Comparison of ENCODE assay signal across 9 cellular contexts in genomic region chr1:32464716-32465540, GRCh38. TPM values are rescaled to one million over a fixed set of nuclear protein-coding genes. Genes with fewer than 3 reads are reported as not detected.
A peak's percentile ranks its signal among the peaks of the same experiment; 100 is the strongest.
DNase-seq lines count a peak whose midpoint lies in the region; ATAC-seq, FAIRE-seq and TF ChIP-seq lines count a peak whose summit lies in the region.
"Had no signal": no experiment of that assay in that cellular context is flagged by ENCODE, and none has a peak within 500 bp of the region (broad histone marks: within the 10 kb centered on the region; RNA-seq: fewer than 3 reads in every experiment).

Gene ZBTB8B (plus strand): TSS chr1:32465072. CDS start chr1:32470625, 5,553 bp downstream.

- H3K27ac ChIP-seq in A549 (0 out of 6 replicates have a peak within 1 kb of the TSS, but pooled peaks of 1 of the 2 experiments have one; percentile 38), RWPE1 (no peak within 1 kb of the TSS), K562 (ENCODE audit: extremely low read depth, low read depth, low read length) (no peak within 1 kb of the TSS)

- CTCF ChIA-PET in A549 (lab: Yijun Ruan, JAX), result interaction anchor here (0.6 to 2.6 kb wide), 2 partner anchors 17 to 63 kb away, joined by 4 to 9 read pairs; no protein-coding TSS in a partner anchor
- CTCF ChIA-PET in RWPE1 (lab: Yijun Ruan, JAX), result interaction anchor here (0.6 to 1.2 kb wide), 3 partner anchors 155 to 247 kb away, joined by 3 to 6 read pairs (median 3); no protein-coding TSS in a partner anchor
- CTCF ChIA-PET in K562 (lab: Yijun Ruan, JAX; ENCODE audit: low intra/inter-chr PET ratio), result no interaction called here

- peaks cover 7% of the 10 kb centered on the region for H3K27me3 Mint-ChIP-seq in progenitor cell of endocrine pancreas

- TF ChIP-seq EP300 in A549 (IDR thresholded peaks at IDR 0.05) (no peak), K562 (IDR thresholded peaks at IDR 0.05; ENCODE audit: low read length) (no peak)

- TF ChIP-seq POLR2A in A549 (IDR thresholded peaks at IDR 0.05; ENCODE audit: low read length) (no peak), K562 (conservative IDR thresholded peaks at IDR 0.05) (no peak)

- H2AFZ ChIP-seq in K562 (ENCODE audit: low read depth, low read length), result no peak within 1 kb of the TSS

- peaks cover 12% of the 10 kb centered on the region for H3K4me1 Mint-ChIP-seq in progenitor cell of endocrine pancreas (ENCODE audit: low read depth)

- ATAC-seq in A549 (peak; percentile 88 to 94), K562 (peak; percentile 92), HG03342 (IDR thresholded peaks at IDR 0.05; ENCODE audit: unreplicated experiment) (no peak), HG02642 (IDR thresholded peaks at IDR 0.05; ENCODE audit: poor library complexity, unreplicated experiment) (no peak)

- H3K4me3 ChIP-seq in A549 (peak within 1 kb of the TSS; percentile 50), K562 (no peak within 1 kb of the TSS)

- WGBS in A549 (ENCODE audit: missing lambda C conversion rate), result 19% methylated on average over 13 of the region's 64 CpGs
- 24% methylated on average over 64 of the region's 64 CpGs for WGBS in K562 (ENCODE audit: insufficient coverage, low coverage, missing lambda C conversion rate)

- H3K9me1 ChIP-seq in K562 (ENCODE audit: control insufficient read depth, insufficient read depth, low read length), result no peaks in the 10 kb centered on the region

- no TSS peak for BruUV-seq in K562 (replicated peaks; lab: Mats Ljungman, UMichigan)

- H3K79me2 ChIP-seq in K562 (ENCODE audit: control insufficient read depth, insufficient read depth, low read length), result no peaks in the 10 kb centered on the region

- H3K9ac ChIP-seq in K562 (ENCODE audit: insufficient read depth in 1 of 2, low read depth in 2 of 2, low read length in 2 of 2), result no peak within 1 kb of the TSS

- H4K20me1 ChIP-seq in K562 (replicated peaks; ENCODE audit: control insufficient read depth, insufficient read depth, low read length), result no peaks in the 10 kb centered on the region

- H3K4me1 ChIP-seq in A549 (0 out of 3 replicates have a peak, but pooled peaks cover 6% of the 10 kb centered on the region), K562 (replicated peaks in 1 of 2; ENCODE audit: control insufficient read depth in 2 of 2, insufficient read depth in 2 of 2, low read length in 2 of 2) (peaks cover 0 to 10% of the 10 kb centered on the region in 2 experiments; a peak in 3 of 5 replicates)

- POLR2A ChIA-PET in A549 (lab: Yijun Ruan, JAX) (no interaction called here), RWPE1 (lab: Yijun Ruan, JAX; ENCODE audit: low non-redundant PET) (no interaction called here), K562 (lab: Yijun Ruan, JAX) (interaction anchor here (0.6 kb wide), 2 partner anchors 22 to 420 kb away, joined by 3 read pairs; no protein-coding TSS in a partner anchor)

- FAIRE-seq in A549 (lab: Jason Lieb, UNC), result no peak
- no peak for FAIRE-seq in K562 (lab: Jason Lieb, UNC)

- TF ChIP-seq RAD21 in A549 (conservative IDR thresholded peaks at IDR 0.05 in 1 of 2, IDR thresholded peaks at IDR 0.05 in 1 of 2), result no peak
- TF ChIP-seq RAD21 in K562 (CRISPR knock-in tag; conservative IDR thresholded peaks at IDR 0.05 in 1 of 2, IDR thresholded peaks at IDR 0.05 in 1 of 2), result no peak

- DNase-seq in A549 (ENCODE audit: low read depth in 1 of 2, low spot score in 1 of 2), result peak; percentile 51 to 59
- DNase-seq in HK-2 (ENCODE audit: unreplicated experiment), result peak; percentile 47
- DNase-seq in RWPE1 (ENCODE audit: low spot score), result peak; percentile 95
- peak in 3 of 4 experiments; percentile 74 to 88 (median 80) for DNase-seq in K562 (ENCODE audit: extremely low read depth in 1 of 4, low spot score in 3 of 4)
- peak; percentile 79 to 91 for DNase-seq in hippocampal formation (lab: John Stamatoyannopoulos, UW)
- DNase-seq in progenitor cell of endocrine pancreas (ENCODE audit: low spot score, unreplicated experiment), result peak; percentile 95
- DNase-seq: DND-41 had no signal

- H3K27ac Mint-ChIP-seq in progenitor cell of endocrine pancreas, result peak within 1 kb of the TSS; percentile 87

- H3K36me3 Mint-ChIP-seq in progenitor cell of endocrine pancreas (ENCODE audit: insufficient read depth), result no peaks in the 10 kb centered on the region

- TF ChIP-seq CTCF in A549 (IDR thresholded peaks at IDR 0.05), result no peak
- no peak for TF ChIP-seq CTCF in RWPE1 (conservative IDR thresholded peaks at IDR 0.05; ENCODE audit: low read depth)
- TF ChIP-seq CTCF in K562 (IDR thresholded peaks at IDR 0.05 in 2 of 3, conservative IDR thresholded peaks at IDR 0.05 in 1 of 3; ENCODE audit: insufficient read depth in 2 of 3, low read depth in 1 of 3, low read length in 3 of 3), result no peak
- no peak for TF ChIP-seq CTCF in progenitor cell of endocrine pancreas (IDR thresholded peaks at IDR 0.05; ENCODE audit: unreplicated experiment)

- no peaks in the 10 kb centered on the region for H3K9me3 Mint-ChIP-seq in progenitor cell of endocrine pancreas (ENCODE audit: low read depth)

- no peaks in the 10 kb centered on the region for H3K36me3 ChIP-seq in K562 (ENCODE audit: control insufficient read depth, insufficient read depth, low read length)

- in situ Hi-C loops in K562 (cut with MboI), result no loop called here

- H3K9me3 ChIP-seq in A549 (no peaks in the 10 kb centered on the region), K562 (replicated peaks; ENCODE audit: control insufficient read depth, insufficient read depth, low read depth, low read length) (no peaks in the 10 kb centered on the region)

- peaks cover 38 to 52% of the 10 kb centered on the region in 2 experiments for H3K27me3 ChIP-seq in K562 (ENCODE audit: control insufficient read depth in 2 of 2, insufficient read depth in 2 of 2, low read length in 2 of 2)

- peak within 1 kb of the TSS; percentile 96 for H3K4me3 Mint-ChIP-seq in progenitor cell of endocrine pancreas (ENCODE audit: low read depth)

- intact Hi-C loops in K562 (cut with micrococcal nuclease), result no loop called here

- H3K4me2 ChIP-seq in A549 (peak within 1 kb of the TSS; percentile 100), K562 (ENCODE audit: insufficient read depth, low read length) (no peak within 1 kb of the TSS)

TF ChIP-seq in A549, 52 proteins besides CTCF, POLR2A, EP300 and RAD21 (continues in another document):
- TF ChIP-seq BHLHE40 (IDR thresholded peaks at IDR 0.05; ENCODE audit: low read depth, low read length) (no peak), HMGXB4 (CRISPR knock-in tag; IDR thresholded peaks at IDR 0.05; ENCODE audit: borderline replicate concordance) (no peak)

TF ChIP-seq in K562, 482 proteins besides CTCF, POLR2A, EP300 and RAD21 (continues in another document):
- no peak for TF ChIP-seq SIN3B (IDR thresholded peaks at IDR 0.05; ENCODE audit: low read depth)
- no peak for TF ChIP-seq SOX6 (IDR thresholded peaks at IDR 0.05)
- TF ChIP-seq NFYB (IDR thresholded peaks at IDR 0.05; ENCODE audit: extremely low read depth, insufficient read length), result peak; percentile 38
- TF ChIP-seq NFE2L1 (tag; IDR thresholded peaks at IDR 0.05; ENCODE audit: borderline replicate concordance, low read depth), result no peak
- TF ChIP-seq ZBTB33 (CRISPR knock-in tag; IDR thresholded peaks at IDR 0.05), result 0 out of 2 replicates have a peak, but pooled peaks have one; percentile 10
- TF ChIP-seq HLTF (IDR thresholded peaks at IDR 0.05), result no peak
- TF ChIP-seq MAZ (CRISPR knock-in tag; conservative IDR thresholded peaks at IDR 0.05 in 1 of 2, IDR thresholded peaks at IDR 0.05 in 1 of 2), result no peak
- peak in 1 of 2 experiments; percentile 12; a peak in 1 of 4 replicates for TF ChIP-seq NRF1 (conservative IDR thresholded peaks at IDR 0.05 in 1 of 2, IDR thresholded peaks at IDR 0.05 in 1 of 2)
- no peak for TF ChIP-seq RB1 (IDR thresholded peaks at IDR 0.05; ENCODE audit: low read depth)

RNA-seq across cellular contexts. Expression of gene ZBTB8B, which starts in this region (rescaled TPM):
- 0.01 TPM in 2 replicates for polyA plus RNA-seq in A549 (2011; rRNA removed)
- polyA plus RNA-seq in A549 (2012; cell fraction: cytosol; rRNA removed), result under 0.01 TPM in 1 of 2 replicates, not detected in the other
- polyA plus RNA-seq in A549 (2012; cell fraction: nucleus; rRNA removed), result under 0.01 and 0.01 TPM in 2 replicates
- 0.01 to 0.03 TPM (median 0.03 TPM) in 3 replicates for polyA plus RNA-seq in A549 (2017; fragmentation: RNase III; extraction: RNeasy Plus Mini Kit Qiagen cat#74134 plus additional on column Dnase treatment)
- not detected in 2 replicates for polyA minus RNA-seq in A549 (2011; rRNA and poly(A)+ RNA removed)
- not detected in 2 replicates for total RNA-seq in K562 (2011; cell fraction: chromatin; rRNA removed; ENCODE audit: low replicate concordance)
- total RNA-seq in K562 (2011; cell fraction: nucleolus; rRNA removed), result not detected in 2 replicates
- total RNA-seq in K562 (2011; cell fraction: nucleoplasm; rRNA removed), result not detected in 2 replicates
- under 0.01 TPM in 1 of 2 replicates, not detected in the other for total RNA-seq in K562 (2014; rRNA removed)
- total RNA-seq in K562 (2014; rRNA removed; fragmentation: Illumina TruSeq; extraction: Trizol), result not detected in 2 replicates
- total RNA-seq in K562 (2015; rRNA removed; fragmentation: Illumina TruSeq; extraction: Trizol), result not detected in 2 replicates
- total RNA-seq in K562 (2021), result not detected in 2 replicates
- not detected in 2 replicates for polyA plus RNA-seq in K562 (2011; rRNA removed)
- polyA plus RNA-seq in K562 (2011; cell fraction: cytosol; rRNA removed), result not detected in 2 replicates
- not detected in 2 replicates for polyA plus RNA-seq in K562 (2011; cell fraction: nucleus; rRNA removed)
- 0.01 TPM in 1 of 2 replicates, not detected in the other for polyA plus RNA-seq in K562 (2012)
- polyA plus RNA-seq in K562 (2014; fragmentation: Illumina TruSeq; extraction: Trizol), result not detected in 2 replicates
- polyA plus RNA-seq in K562 (2014; fragmentation: Nextera tagmentation; extraction: Ambion mirVana), result not detected
- polyA plus RNA-seq in K562 (2014; rRNA removed), result not detected in 2 replicates
- not detected in 2 replicates for polyA minus RNA-seq in K562 (2011; rRNA and poly(A)+ RNA removed)
- polyA minus RNA-seq in K562 (2011; cell fraction: cytosol; rRNA and poly(A)+ RNA removed), result not detected in 2 replicates
- polyA minus RNA-seq in K562 (2011; cell fraction: nucleus; rRNA and poly(A)+ RNA removed), result not detected in 2 replicates
- 4.3 and 4.7 TPM in 2 replicates for total RNA-seq in progenitor cell of endocrine pancreas

Comparison
In these comparisons a context has a peak if more than half of its experiments do, and no peak if none do; other contexts are left out.
1. Peak in DNase-seq, ATAC-seq, H3K4me3 ChIP-seq and H3K4me2 ChIP-seq in A549; RNA of the gene not detected or under 1 TPM.
2. Peak in DNase-seq and ATAC-seq in K562; RNA of the gene not detected or under 1 TPM.
3. Of the 35 proteins assayed by ChIP-seq in both K562 and A549: peak only in K562: none; only in A549: RNF2; in both: none; in neither: 34.